In genomic region chr1:36740446-36740845, GRCh38 we compare ENCODE assay signal across 30 cellular contexts.
"Had no signal": no experiment of that assay in that cellular context is flagged by ENCODE, and none has a peak within 500 bp of the region (broad histone marks: within the 10 kb centered on the region; RNA-seq: fewer than 3 reads in every experiment).

No MANE protein-coding gene starts in this region.

- H3K4me1 ChIP-seq: ascending aorta, breast epithelium, esophagus muscularis mucosa, foreskin keratinocyte, gastroesophageal sphincter had no signal

- DNase-seq: activated CD4-positive, alpha-beta memory T cell treated with anti-CD3 and anti-CD28 coated beads, Interleukin-2, amount 10 ng/mL, durations not matched to agents 7 days and 5 days; activated CD4-positive, alpha-beta T cell treated with anti-CD3 and anti-CD28 coated beads for 1 hour; activated CD4-positive, alpha-beta T cell treated with anti-CD3 and anti-CD28 coated beads for 4 hours; activated CD4-positive, alpha-beta T cell treated with anti-CD3 and anti-CD28 coated beads, Interleukin-2, amount 10 ng/mL, durations not matched to agents 7 days and 5 days; activated CD4-positive, alpha-beta T cell treated with anti-CD3 and anti-CD28 coated beads, Interleukin-2, amount 50 U/mL, for 4 hours; activated CD8-positive, alpha-beta memory T cell treated with anti-CD3 and anti-CD28 coated beads, Interleukin-2, amount 50 U/mL, for 48 hours; activated gamma-delta T cell; activated naive CD4-positive, alpha-beta T cell; activated naive CD4-positive, alpha-beta T cell treated with anti-CD3 and anti-CD28 coated beads, Interleukin-2, amount 10 ng/mL, durations not matched to agents 7 days and 5 days; activated naive CD8-positive, alpha-beta T cell treated with anti-CD3 and anti-CD28 coated beads, Interleukin-2, amount 10 ng/mL, durations not matched to agents 7 days and 5 days; activated T-cell treated with anti-CD3 and anti-CD28 coated beads for 4 hours; activated T-cell treated with anti-CD3 and anti-CD28 coated beads, Interleukin-2, amount 50 U/mL, for 24 hours; activated T-cell treated with anti-CD3 and anti-CD28 coated beads, Interleukin-2, amount 50 U/mL, for 72 hours; central memory CD4-positive, alpha-beta T cell; cerebellar nuclear complex; dorsolateral prefrontal cortex; effector memory CD8-positive, alpha-beta T cell; erythroblast; foreskin keratinocyte; T-helper 2 cell had no signal

- H3K4me3 ChIP-seq: ascending aorta, breast epithelium, cardiac muscle cell, coronary artery, dorsolateral prefrontal cortex, esophagus muscularis mucosa, gastroesophageal sphincter had no signal

- H3K9me3 ChIP-seq: ascending aorta had no signal

- H3K4me1 Mint-ChIP-seq: activated CD4-positive, alpha-beta memory T cell treated with anti-CD3 and anti-CD28 coated beads, Interleukin-2, amount 10 ng/mL, durations not matched to agents 7 days and 5 days; activated CD4-positive, alpha-beta T cell treated with anti-CD3 and anti-CD28 coated beads, Interleukin-2, amount 10 ng/mL, durations not matched to agents 7 days and 5 days; activated naive CD4-positive, alpha-beta T cell treated with anti-CD3 and anti-CD28 coated beads, Interleukin-2, amount 10 ng/mL, durations not matched to agents 7 days and 5 days; activated naive CD8-positive, alpha-beta T cell treated with anti-CD3 and anti-CD28 coated beads, Interleukin-2, amount 10 ng/mL, durations not matched to agents 7 days and 5 days had no signal

- H3K36me3 ChIP-seq: ascending aorta, breast epithelium, cardiac muscle cell, esophagus muscularis mucosa, gastroesophageal sphincter had no signal

- H3K4me3 Mint-ChIP-seq: activated CD4-positive, alpha-beta memory T cell treated with anti-CD3 and anti-CD28 coated beads, Interleukin-2, amount 10 ng/mL, durations not matched to agents 7 days and 5 days; activated CD4-positive, alpha-beta T cell treated with anti-CD3 and anti-CD28 coated beads, Interleukin-2, amount 10 ng/mL, durations not matched to agents 7 days and 5 days; activated naive CD4-positive, alpha-beta T cell treated with anti-CD3 and anti-CD28 coated beads, Interleukin-2, amount 10 ng/mL, durations not matched to agents 7 days and 5 days; activated naive CD8-positive, alpha-beta T cell treated with anti-CD3 and anti-CD28 coated beads, Interleukin-2, amount 10 ng/mL, durations not matched to agents 7 days and 5 days; activated T-cell treated with anti-CD3 and anti-CD28 coated beads, Interleukin-2, amount 50 U/mL, for 24 hours; activated T-cell treated with anti-CD3 and anti-CD28 coated beads, Interleukin-2, amount 50 U/mL, for 72 hours; brain; dendritic cell treated with granulocyte-macrophage colony-stimulating factor and Interleukin-4, amounts not matched to agents 40 ng/mL and 50 ng/mL, for 4 days; effector memory CD8-positive, alpha-beta T cell; WTC11 had no signal

- H3K36me3 Mint-ChIP-seq: activated naive CD4-positive, alpha-beta T cell treated with anti-CD3 and anti-CD28 coated beads, Interleukin-2, amount 10 ng/mL, durations not matched to agents 7 days and 5 days; activated naive CD4-positive, alpha-beta T cell treated with anti-CD3 and anti-CD28 coated beads, Interleukin-2, amount 50 U/mL, for 72 hours; activated naive CD8-positive, alpha-beta T cell treated with anti-CD3 and anti-CD28 coated beads, Interleukin-2, amount 10 ng/mL, durations not matched to agents 7 days and 5 days; brain had no signal

- H3K27ac Mint-ChIP-seq: activated CD4-positive, alpha-beta memory T cell treated with anti-CD3 and anti-CD28 coated beads, Interleukin-2, amount 10 ng/mL, durations not matched to agents 7 days and 5 days; activated CD4-positive, alpha-beta T cell treated with anti-CD3 and anti-CD28 coated beads, Interleukin-2, amount 10 ng/mL, durations not matched to agents 7 days and 5 days; activated naive CD4-positive, alpha-beta T cell treated with anti-CD3 and anti-CD28 coated beads, Interleukin-2, amount 10 ng/mL, durations not matched to agents 7 days and 5 days; activated naive CD4-positive, alpha-beta T cell treated with anti-CD3 and anti-CD28 coated beads, Interleukin-2, amount 50 U/mL, for 72 hours; activated naive CD8-positive, alpha-beta T cell treated with anti-CD3 and anti-CD28 coated beads, Interleukin-2, amount 10 ng/mL, durations not matched to agents 7 days and 5 days; activated T-cell treated with anti-CD3 and anti-CD28 coated beads, Interleukin-2, amount 50 U/mL, for 24 hours; activated T-cell treated with anti-CD3 and anti-CD28 coated beads, Interleukin-2, amount 50 U/mL, for 72 hours; dendritic cell treated with granulocyte-macrophage colony-stimulating factor and Interleukin-4, amounts not matched to agents 40 ng/mL and 50 ng/mL, for 4 days; effector memory CD8-positive, alpha-beta T cell; WTC11 had no signal

- H3K27me3 ChIP-seq: ascending aorta, cardiac muscle cell, foreskin keratinocyte had no signal

- H3K27ac ChIP-seq: ascending aorta, breast epithelium, cardiac muscle cell, coronary artery, dorsolateral prefrontal cortex, esophagus muscularis mucosa, foreskin keratinocyte, gastroesophageal sphincter had no signal

- ATAC-seq: activated naive CD4-positive, alpha-beta T cell treated with anti-CD3 and anti-CD28 coated beads, Interleukin-2, amount 50 U/mL, for 72 hours; activated T-cell treated with anti-CD3 and anti-CD28 coated beads, Interleukin-2, amount 50 U/mL, for 72 hours; effector memory CD8-positive, alpha-beta T cell; foreskin keratinocyte; gastroesophageal sphincter; WTC11 had no signal

- H3K9me3 Mint-ChIP-seq: activated CD4-positive, alpha-beta memory T cell treated with anti-CD3 and anti-CD28 coated beads, Interleukin-2, amount 10 ng/mL, durations not matched to agents 7 days and 5 days; activated CD4-positive, alpha-beta T cell treated with anti-CD3 and anti-CD28 coated beads, Interleukin-2, amount 10 ng/mL, durations not matched to agents 7 days and 5 days; activated naive CD4-positive, alpha-beta T cell treated with anti-CD3 and anti-CD28 coated beads, Interleukin-2, amount 10 ng/mL, durations not matched to agents 7 days and 5 days; activated naive CD4-positive, alpha-beta T cell treated with anti-CD3 and anti-CD28 coated beads, Interleukin-2, amount 50 U/mL, for 72 hours; activated naive CD8-positive, alpha-beta T cell treated with anti-CD3 and anti-CD28 coated beads, Interleukin-2, amount 10 ng/mL, durations not matched to agents 7 days and 5 days; activated T-cell treated with anti-CD3 and anti-CD28 coated beads, Interleukin-2, amount 50 U/mL, for 24 hours; activated T-cell treated with anti-CD3 and anti-CD28 coated beads, Interleukin-2, amount 50 U/mL, for 72 hours; dendritic cell treated with granulocyte-macrophage colony-stimulating factor and Interleukin-4, amounts not matched to agents 40 ng/mL and 50 ng/mL, for 4 days; effector memory CD8-positive, alpha-beta T cell had no signal
